ENCODE assay signal across 1 cellular context in genomic region chr1:31906557-31906956, GRCh38.
TF ChIP-seq lines count a peak whose summit lies in the region.

No MANE protein-coding gene starts in this region.

TF ChIP-seq in K562, 482 proteins besides CTCF, POLR2A, EP300 and RAD21 (continued from another document):
- TF ChIP-seq ZNF324 (CRISPR knock-in tag; IDR thresholded peaks at IDR 0.05) (no peak), TOE1 (IDR thresholded peaks at IDR 0.05; ENCODE audit: borderline replicate concordance) (0 out of 2 replicates have a peak, but pooled peaks have one; percentile 22), TOE1 (CRISPR knock-in tag; IDR thresholded peaks at IDR 0.05; ENCODE audit: borderline replicate concordance, low read depth) (no peak), NCOA6 (IDR thresholded peaks at IDR 0.05) (no peak), NFYB (IDR thresholded peaks at IDR 0.05; ENCODE audit: extremely low read depth, insufficient read length) (no peak), ARNT (IDR thresholded peaks at IDR 0.05) (0 out of 4 replicates have a peak, but pooled peaks of 1 of the 2 experiments have one; percentile 31), CREBBP (IDR thresholded peaks at IDR 0.05; ENCODE audit: low read depth, low read length) (no peak), RBM39 (optimal IDR thresholded peaks at IDR 0.05; ENCODE audit: low read depth, low read length) (no peak), AFF1 (IDR thresholded peaks at IDR 0.05; ENCODE audit: low read depth in 1 of 2, partially characterized antibody in 2 of 2) (peak in 1 of 2 experiments; percentile 50)
